ENCODE assay signal across 23 cellular contexts in the genomic region with DNA sequence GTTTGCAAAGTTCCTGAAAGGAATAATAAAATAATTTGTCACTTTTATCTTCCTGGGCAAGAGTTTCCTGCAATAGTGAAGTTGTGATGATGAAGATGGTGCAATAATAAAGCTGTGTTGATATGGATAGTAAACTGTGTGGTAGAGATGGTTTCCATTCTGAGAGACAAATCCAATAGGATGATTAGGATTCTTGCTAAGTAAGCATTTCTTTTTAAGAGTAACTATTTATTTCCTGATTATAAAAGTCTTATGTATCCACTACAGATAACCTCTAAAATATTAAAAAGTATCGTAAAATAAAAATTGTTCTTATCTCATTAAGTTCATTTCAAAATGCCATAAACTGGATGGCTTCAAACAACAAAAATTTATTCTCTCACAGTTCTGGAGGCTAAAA. TPM values are rescaled to one million over a fixed set of nuclear protein-coding genes. Genes with fewer than 3 reads are reported as not detected.
"Had no signal": no experiment of that assay in that cellular context is flagged by ENCODE, and none has a peak within 500 bp of the region (broad histone marks: within the 10 kb centered on the region; RNA-seq: fewer than 3 reads in every experiment).

No MANE protein-coding gene starts in this region.

- H3K9me3 ChIP-seq: ovary, psoas muscle, right lobe of liver, sigmoid colon, stomach, testis, tibial artery, transverse colon, upper lobe of right lung, uterus had no signal

- H3K36me3 ChIP-seq: neural progenitor cell, ovary, right lobe of liver, sigmoid colon, stomach, tibial artery, transverse colon, upper lobe of right lung, uterus had no signal

- H3K9ac ChIP-seq: neural progenitor cell, parathyroid adenoma had no signal

- H3K4me2 ChIP-seq: neural progenitor cell had no signal

- H3K79me2 ChIP-seq: parathyroid adenoma had no signal

- H3K27ac ChIP-seq: neural progenitor cell, ovary, parathyroid adenoma, psoas muscle, right lobe of liver, stomach, testis, tibial artery, upper lobe of right lung, uterus had no signal

- ATAC-seq: natural killer cell; psoas muscle; right lobe of liver; stimulated activated effector memory CD8-positive, alpha-beta T cell treated with anti-CD3 and anti-CD28 coated beads, Interleukin-12 subunit alpha, Interleukin-12 subunit beta, amount 100 ng/mL, for 72 hours; stimulated activated naive B cell treated with anti-CD40 and anti-IgM and Interleukin-4, amounts not matched to agents 10 μg/mL and 1 μg/mL and 100 μg/mL, for 72 hours; upper lobe of right lung had no signal

- H3K27me3 ChIP-seq: neural progenitor cell, ovary, right lobe of liver, sigmoid colon, testis, transverse colon, upper lobe of right lung, uterus had no signal

- H3K4me1 ChIP-seq: parathyroid adenoma, psoas muscle, right lobe of liver, stomach, testis, tibial artery, transverse colon, upper lobe of right lung, uterus had no signal

- FAIRE-seq: small intestine had no signal

- DNase-seq: natural killer cell; occipital lobe; ovary; right cardiac atrium; right lobe of liver; sigmoid colon; small intestine; stimulated activated CD4-positive, alpha-beta T cell treated with anti-CD3 and anti-CD28 coated beads, Interleukin-15, amount 100 ng/mL, for 24 hours; stimulated activated CD4-positive, alpha-beta T cell treated with anti-CD3 and anti-CD28 coated beads, Interleukin-2, amount 100 ng/mL, for 24 hours; stimulated activated CD4-positive, alpha-beta T cell treated with anti-CD3 and anti-CD28 coated beads, Interleukin-2, amount 100 ng/mL, for 48 hours; stimulated activated CD4-positive, alpha-beta T cell treated with anti-CD3 and anti-CD28 coated beads, Interleukin-4, amount 100 ng/mL, for 24 hours; stimulated activated naive B cell treated with anti-CD40 and anti-IgM and Interleukin-4, amounts not matched to agents 10 μg/mL and 1 μg/mL and 100 μg/mL, for 72 hours; stimulated activated naive CD4-positive, alpha-beta T cell treated with Interleukin-2 at 50 U/mL for 16 hours; stomach; testis; tibial artery; transverse colon; upper lobe of right lung; uterus had no signal

- H2AFZ ChIP-seq: neural progenitor cell, parathyroid adenoma had no signal

- H3K4me3 ChIP-seq: neural progenitor cell, ovary, psoas muscle, right lobe of liver, sigmoid colon, stomach, testis, tibial artery, transverse colon, upper lobe of right lung, uterus had no signal

RNA-seq across cellular contexts. Expression of a gene that starts 28.7 kb away (rescaled TPM):
- total RNA-seq: natural killer cell had no signal
